13 cellular contexts compared by ENCODE assay signal in genomic region chr17:35011671-35012216, GRCh38. TPM values are rescaled to one million over a fixed set of nuclear protein-coding genes. Genes with fewer than 3 reads are reported as not detected.
A peak's percentile ranks its signal among the peaks of the same experiment; 100 is the strongest.
DNase-seq lines count a peak whose midpoint lies in the region; ATAC-seq and TF ChIP-seq lines count a peak whose summit lies in the region.
"Had no signal": no experiment of that assay in that cellular context is flagged by ENCODE, and none has a peak within 500 bp of the region (broad histone marks: within the 10 kb centered on the region; RNA-seq: fewer than 3 reads in every experiment).

No MANE protein-coding gene starts in this region.

- H3K4me3 ChIP-seq in neutrophil (ENCODE audit: low read depth in 1 of 2, low read length in 1 of 2): no peak overlapping the region
- H3K4me3 ChIP-seq: left ventricle myocardium inferior had no signal

- H3K4me3 Mint-ChIP-seq in activated T-helper 17 cell treated with anti-CD3 and anti-CD28 coated beads, Interleukin-2, amount 50 U/mL, for 72 hours: no peak overlapping the region
- H3K4me3 Mint-ChIP-seq: stimulated activated naive B cell treated with anti-CD40 and anti-IgM and Interleukin-4, amounts not matched to agents 10 μg/mL and 1 μg/mL and 100 μg/mL, for 72 hours had no signal

- H3K4me1 Mint-ChIP-seq in activated T-helper 17 cell treated with anti-CD3 and anti-CD28 coated beads, Interleukin-2, amount 50 U/mL, for 72 hours: no peaks in the 10 kb centered on the region
- H3K4me1 Mint-ChIP-seq: stimulated activated naive B cell treated with anti-CD40 and anti-IgM and Interleukin-4, amounts not matched to agents 10 μg/mL and 1 μg/mL and 100 μg/mL, for 72 hours had no signal

- no peaks in the 10 kb centered on the region for H3K4me1 ChIP-seq in neutrophil (ENCODE audit: control insufficient read depth in 1 of 2, insufficient read depth in 1 of 2, low read depth in 1 of 2, low read length in 1 of 2)

- no peak for ATAC-seq in activated T-helper 17 cell treated with anti-CD3 and anti-CD28 coated beads, Interleukin-2, amount 50 U/mL, for 72 hours (replicated peaks)
- ATAC-seq in GM21390 (IDR thresholded peaks at IDR 0.05; ENCODE audit: unreplicated experiment): no peak
- ATAC-seq: stimulated activated naive B cell treated with anti-CD40 and anti-IgM and Interleukin-4, amounts not matched to agents 10 μg/mL and 1 μg/mL and 100 μg/mL, for 72 hours had no signal

- H3K9me3 ChIP-seq in neutrophil: no peaks in the 10 kb centered on the region
- H3K9me3 ChIP-seq: left ventricle myocardium inferior had no signal

- peak overlapping the region; percentile 69 for H3K27ac Mint-ChIP-seq in activated T-helper 17 cell treated with anti-CD3 and anti-CD28 coated beads, Interleukin-2, amount 50 U/mL, for 72 hours
- H3K27ac Mint-ChIP-seq: stimulated activated naive B cell treated with anti-CD40 and anti-IgM and Interleukin-4, amounts not matched to agents 10 μg/mL and 1 μg/mL and 100 μg/mL, for 72 hours had no signal

- TF ChIP-seq CTCF in neutrophil (IDR thresholded peaks at IDR 0.05): no peak

- H3K36me3 ChIP-seq in neutrophil: peaks cover 96% of the 10 kb centered on the region

- H3K27me3 Mint-ChIP-seq in activated T-helper 17 cell treated with anti-CD3 and anti-CD28 coated beads, Interleukin-2, amount 50 U/mL, for 72 hours: no peaks in the 10 kb centered on the region
- H3K27me3 Mint-ChIP-seq: stimulated activated naive B cell treated with anti-CD40 and anti-IgM and Interleukin-4, amounts not matched to agents 10 μg/mL and 1 μg/mL and 100 μg/mL, for 72 hours had no signal

- no peaks in the 10 kb centered on the region for H3K27me3 ChIP-seq in neutrophil

- peak; percentile 14 to 29 for DNase-seq in NCI-H526 (lab: John Stamatoyannopoulos, UW)
- DNase-seq in NCI-H526 treated with DMSO at 0.1 percent for 48 hours (lab: John Stamatoyannopoulos, UW): no peak
- DNase-seq in NCI-H2107 (lab: John Stamatoyannopoulos, UW): peak; percentile 46
- no peak for DNase-seq in NCI-H748 (lab: John Stamatoyannopoulos, UW; ENCODE audit: unreplicated experiment)
- no peak for DNase-seq in hepatic stellate cell (ENCODE audit: low spot score)
- DNase-seq: activated effector memory CD4-positive, alpha-beta T cell treated with Interleukin-2 at 50 U/mL for 16 hours; left ventricle myocardium inferior; SIG-M5; stimulated activated naive B cell treated with anti-CD40 and anti-IgM and Interleukin-4, amounts not matched to agents 10 μg/mL and 1 μg/mL and 100 μg/mL, for 72 hours; T-helper 9 cell had no signal

- H3K9me3 Mint-ChIP-seq in activated T-helper 17 cell treated with anti-CD3 and anti-CD28 coated beads, Interleukin-2, amount 50 U/mL, for 72 hours: no peaks in the 10 kb centered on the region
- H3K9me3 Mint-ChIP-seq: stimulated activated naive B cell treated with anti-CD40 and anti-IgM and Interleukin-4, amounts not matched to agents 10 μg/mL and 1 μg/mL and 100 μg/mL, for 72 hours had no signal

- H3K36me3 Mint-ChIP-seq in activated T-helper 17 cell treated with anti-CD3 and anti-CD28 coated beads, Interleukin-2, amount 50 U/mL, for 72 hours (ENCODE audit: low read depth): peaks cover 96% of the 10 kb centered on the region

- peak overlapping the region; percentile 1 for H3K27ac ChIP-seq in neutrophil
- H3K27ac ChIP-seq: left ventricle myocardium inferior had no signal

RNA-seq across cellular contexts. Expression of gene LIG3, which starts 31.4 kb away (rescaled TPM):
- total RNA-seq in activated T-helper 17 cell treated with anti-CD3 and anti-CD28 coated beads, Interleukin-2, amount 50 U/mL, for 72 hours: 10 to 100 TPM; 52.9 to 54.3 TPM

RNA-seq across cellular contexts. Expression of gene ZNF830, which starts 50.4 kb away (rescaled TPM):
- total RNA-seq in activated T-helper 17 cell treated with anti-CD3 and anti-CD28 coated beads, Interleukin-2, amount 50 U/mL, for 72 hours: 10 to 100 TPM; 20.1 to 23.2 TPM

RNA-seq across cellular contexts. Expression of gene CCT6B, which starts 50.5 kb away (rescaled TPM):
- 1 to 10 TPM in 1 of 2 donors, under 1 TPM in 1; 0.76 to 1.7 TPM for total RNA-seq in activated T-helper 17 cell treated with anti-CD3 and anti-CD28 coated beads, Interleukin-2, amount 50 U/mL, for 72 hours

RNA-seq across cellular contexts. Expression of gene RFFL, which starts 51.8 kb away (rescaled TPM):
- 10 to 100 TPM; 32.9 to 51.1 TPM for total RNA-seq in activated T-helper 17 cell treated with anti-CD3 and anti-CD28 coated beads, Interleukin-2, amount 50 U/mL, for 72 hours

Comparison
In these comparisons a context has a peak if more than half of its experiments do, and no peak if none do; other contexts are left out.
1. DNase-seq: peak in NCI-H526 (2 of 2) and NCI-H2107 (single experiment); none in NCI-H526 treated with DMSO at 0.1 percent for 48 hours (single experiment), NCI-H748 (single experiment) and hepatic stellate cell (single experiment).